8 cellular contexts compared by ENCODE assay signal in genomic region chr17:38428643-38429371, GRCh38. TPM values are rescaled to one million over a fixed set of nuclear protein-coding genes. Genes with fewer than 3 reads are reported as not detected.
A peak's percentile ranks its signal among the peaks of the same experiment; 100 is the strongest.
DNase-seq lines count a peak whose midpoint lies in the region; ATAC-seq and TF ChIP-seq lines count a peak whose summit lies in the region.

No MANE protein-coding gene starts in this region.

- H3K4me3 ChIP-seq in ACC112 (ENCODE audit: low read depth, low read length) = peak overlapping the region; percentile 98
- H3K4me3 ChIP-seq in HFF-Myc (replicated peaks; ENCODE audit: low read depth, low read length) = peak overlapping the region; percentile 67
- H3K4me3 ChIP-seq in heart right ventricle = peak overlapping the region; percentile 80 to 99 (median 95)

- H3K27ac ChIP-seq in ACC112 (ENCODE audit: low read depth, low read length) = peak overlapping the region; percentile 60
- H3K27ac ChIP-seq in heart right ventricle = peak overlapping the region; percentile 91 to 100 (median 96)

- no peaks in the 10 kb centered on the region for H3K9me3 Mint-ChIP-seq in activated naive CD8-positive, alpha-beta T cell (ENCODE audit: low read depth)
- no peaks in the 10 kb centered on the region for H3K9me3 Mint-ChIP-seq in T-helper 2 cell treated with Interferon-gamma antibody and Interleukin-4, amounts not matched to agents 5 μg/mL and 100 μg/mL, for 36 hours

- intact Hi-C loops in heart right ventricle (cut with DNase I) = loop anchor here in 6 of 10 donors (5.0 to 10.0 kb wide), 4 partner anchors 33 to 236 kb away; no protein-coding TSS in a partner anchor

- H3K4me1 Mint-ChIP-seq in activated naive CD8-positive, alpha-beta T cell (ENCODE audit: low read depth) = peaks cover 11% of the 10 kb centered on the region
- H3K4me1 Mint-ChIP-seq in T-helper 2 cell treated with Interferon-gamma antibody and Interleukin-4, amounts not matched to agents 5 μg/mL and 100 μg/mL, for 36 hours (ENCODE audit: low read depth) = peaks cover 10% of the 10 kb centered on the region

- H3K4me1 ChIP-seq in ACC112 (ENCODE audit: control insufficient read depth, insufficient read depth, low read length, unreplicated experiment) = peaks cover 27% of the 10 kb centered on the region
- peaks cover 19 to 92% (median 72%) of the 10 kb centered on the region in 9 donors for H3K4me1 ChIP-seq in heart right ventricle

- DNase-seq in HFF-Myc (ENCODE audit: extremely low read depth, low read depth) = no peak
- DNase-seq in heart right ventricle = peak; percentile 68 to 76
- DNase-seq in omental fat pad (ENCODE audit: low spot score) = peak; percentile 47
- DNase-seq in T-helper 2 cell treated with Interferon-gamma antibody and Interleukin-4, amounts not matched to agents 5 μg/mL and 100 μg/mL, for 36 hours (ENCODE audit: low spot score) = no peak
- no peak for DNase-seq in NCI-H2081 treated with DMSO at 0.1 percent for 48 hours (lab: John Stamatoyannopoulos, UW)

- no peaks in the 10 kb centered on the region for H3K27me3 ChIP-seq in ACC112 (ENCODE audit: insufficient read depth, low read length)
- no peaks in the 10 kb centered on the region for H3K27me3 ChIP-seq in heart right ventricle

- no peaks in the 10 kb centered on the region for H3K9me3 ChIP-seq in heart right ventricle

- H3K36me3 Mint-ChIP-seq in activated naive CD8-positive, alpha-beta T cell = no peaks in the 10 kb centered on the region
- no peaks in the 10 kb centered on the region for H3K36me3 Mint-ChIP-seq in T-helper 2 cell treated with Interferon-gamma antibody and Interleukin-4, amounts not matched to agents 5 μg/mL and 100 μg/mL, for 36 hours (ENCODE audit: low read depth)

- peaks cover 10% of the 10 kb centered on the region for H3K27me3 Mint-ChIP-seq in activated naive CD8-positive, alpha-beta T cell
- H3K27me3 Mint-ChIP-seq in T-helper 2 cell treated with Interferon-gamma antibody and Interleukin-4, amounts not matched to agents 5 μg/mL and 100 μg/mL, for 36 hours (ENCODE audit: low read depth) = peaks cover 30% of the 10 kb centered on the region

- H3K4me3 Mint-ChIP-seq in activated naive CD8-positive, alpha-beta T cell = peak overlapping the region; percentile 71
- H3K4me3 Mint-ChIP-seq in T-helper 2 cell treated with Interferon-gamma antibody and Interleukin-4, amounts not matched to agents 5 μg/mL and 100 μg/mL, for 36 hours = no peak overlapping the region

- peak; percentile 62 to 84 (median 74) for ATAC-seq in heart right ventricle
- peak; percentile 71 for ATAC-seq in omental fat pad (ENCODE audit: low FRiP score)
- ATAC-seq in HG02763 (IDR thresholded peaks at IDR 0.05; ENCODE audit: unreplicated experiment) = no peak

- peaks cover 56% of the 10 kb centered on the region for H3K79me2 ChIP-seq in ACC112 (ENCODE audit: control insufficient read depth, insufficient read depth, low read length, unreplicated experiment)

- H3K36me3 ChIP-seq in ACC112 (ENCODE audit: insufficient read depth, low read length) (no peaks in the 10 kb centered on the region), heart right ventricle (peaks cover 0 to 3% (median 0%) of the 10 kb centered on the region in 9 donors)

- WGBS in heart right ventricle, 2 donors = 1 to 2% methylated on average over 51 to 56 of the region's 56 CpGs

- no peak overlapping the region for H3K27ac Mint-ChIP-seq in activated naive CD8-positive, alpha-beta T cell
- H3K27ac Mint-ChIP-seq in T-helper 2 cell treated with Interferon-gamma antibody and Interleukin-4, amounts not matched to agents 5 μg/mL and 100 μg/mL, for 36 hours = no peak overlapping the region

- TF ChIP-seq CTCF in HFF-Myc (IDR thresholded peaks at IDR 0.05; ENCODE audit: low read depth, low read length, missing control alignments) (no peak), heart right ventricle (IDR thresholded peaks at IDR 0.05) (peak in 3 of 9 donors; percentile 17 to 21 (median 18)), omental fat pad (IDR thresholded peaks at IDR 0.05) (no peak)

- H2AFZ ChIP-seq in ACC112 (ENCODE audit: low read length, unreplicated experiment) = peak overlapping the region; percentile 83

RNA-seq across cellular contexts. Expression of gene ARHGAP23, which starts 0.5 kb away (rescaled TPM):
- total RNA-seq in heart right ventricle (10 to 100 TPM; 48.3 to 78.4 (median 68.0) TPM), omental fat pad (10 to 100 TPM; 22.7 to 70.9 (median 30.1) TPM)
- polyA plus RNA-seq in heart right ventricle = 10 to 100 TPM; 31.5 to 33.2 TPM

Comparison
In these comparisons a context has a peak if more than half of its experiments do, and no peak if none do; other contexts are left out.
1. DNase-seq: peak in heart right ventricle (2 of 2) and omental fat pad (single experiment); none in HFF-Myc (single experiment), T-helper 2 cell treated with Interferon-gamma antibody and Interleukin-4, amounts not matched to agents 5 μg/mL and 100 μg/mL, for 36 hours (single experiment) and NCI-H2081 treated with DMSO at 0.1 percent for 48 hours (single experiment).
2. Peak in every context shown above with its lines, with median percentiles within 50 percentile points of each other: H3K4me3 ChIP-seq.